Comparison of ENCODE assay signal across 8 cellular contexts in the genomic region with DNA sequence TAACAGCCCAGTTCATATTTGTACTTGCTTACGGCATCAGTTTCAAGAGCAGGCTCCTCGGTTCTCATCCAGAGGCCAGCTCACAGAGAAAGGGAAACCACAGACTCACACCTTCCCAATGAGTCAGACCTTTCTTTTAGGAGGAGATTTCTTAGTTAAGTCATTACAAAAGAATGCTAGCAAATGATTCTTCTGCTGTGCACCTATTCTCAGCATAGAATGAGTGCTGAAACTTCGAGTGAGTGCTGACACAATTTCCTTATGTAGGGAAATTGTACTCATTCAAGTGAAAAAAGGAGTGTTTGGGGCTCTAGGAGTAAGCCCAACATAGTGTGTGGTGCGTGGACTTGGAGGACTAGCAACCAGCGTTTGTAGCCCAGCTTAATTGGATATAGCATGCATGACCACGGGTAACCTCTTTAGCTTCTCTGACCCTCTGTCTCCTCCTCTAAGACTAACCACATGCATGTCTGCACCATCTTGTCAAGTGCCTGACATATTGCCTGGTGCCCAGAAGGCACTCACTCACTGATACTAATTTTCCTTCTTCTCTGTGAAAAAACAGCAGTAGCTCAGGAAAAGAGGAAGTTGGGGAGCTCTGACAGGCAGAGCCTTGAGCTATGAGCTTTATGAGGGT.
A peak's percentile ranks its signal among the peaks of the same experiment; 100 is the strongest.
DNase-seq lines count a peak whose midpoint lies in the region; ATAC-seq, FAIRE-seq and TF ChIP-seq lines count a peak whose summit lies in the region.

No MANE protein-coding gene starts in this region.

- H3K27me3 ChIP-seq in uterus, result no peaks in the 10 kb centered on the region

- POLR2A ChIA-PET in T-cell (lab: Charles Lee), result interaction anchor here in 1 of 2 donors (0.6 kb wide), 1 partner anchor 320 kb away, joined by 3 read pairs; no protein-coding TSS in a partner anchor

- H3K4me3 Mint-ChIP-seq in T-cell (no peak overlapping the region), osteocyte (ENCODE audit: unreplicated experiment) (no peak overlapping the region)

- H3K27ac Mint-ChIP-seq in T-cell (peak overlapping the region; percentile 64 to 71), osteocyte (ENCODE audit: unreplicated experiment) (peak overlapping the region; percentile 63)

- H3K27me3 Mint-ChIP-seq in T-cell, result no peaks in the 10 kb centered on the region
- no peaks in the 10 kb centered on the region for H3K27me3 Mint-ChIP-seq in osteocyte (ENCODE audit: unreplicated experiment)

- H3K27ac ChIP-seq in uterus, result no peak overlapping the region

- intact Hi-C loops in lower leg skin (cut with DNase I; ENCODE audit: low total_unique reads) (no loop called here), uterus (cut with DNase I; ENCODE audit: low total_unique reads) (no loop called here)

- no peaks in the 10 kb centered on the region for H3K36me3 ChIP-seq in uterus

- TF ChIP-seq POLR2A in lower leg skin (IDR thresholded peaks at IDR 0.05) (no peak), uterus (IDR thresholded peaks at IDR 0.05) (no peak)

- peak; percentile 97 for DNase-seq in AG10803 (ENCODE audit: low read depth)
- no peak for DNase-seq in GM19239 (ENCODE audit: insufficient read length, low spot score)
- peak in 13 of 34 experiments; percentile 5 to 30 (median 14) for DNase-seq in T-cell
- peak; percentile 99 for DNase-seq in choroid plexus epithelial cell (ENCODE audit: low read depth)
- DNase-seq in osteocyte (ENCODE audit: extremely low spot score, unreplicated experiment), result no peak
- DNase-seq in lower leg skin (ENCODE audit: low spot score in 2 of 2), result no peak
- DNase-seq in uterus, result no peak

- no peaks in the 10 kb centered on the region for H3K9me3 Mint-ChIP-seq in T-cell
- no peaks in the 10 kb centered on the region for H3K9me3 Mint-ChIP-seq in osteocyte (ENCODE audit: unreplicated experiment)

- H3K36me3 Mint-ChIP-seq in T-cell (no peaks in the 10 kb centered on the region), osteocyte (ENCODE audit: unreplicated experiment) (peaks cover 30% of the 10 kb centered on the region)

- CTCF ChIA-PET in T-cell (lab: Charles Lee), result interaction anchor here (0.6 to 2.4 kb wide), 4 partner anchors 142 to 222 kb away, joined by 3 to 14 read pairs (median 6); no protein-coding TSS in a partner anchor

- ATAC-seq in HG03342 (IDR thresholded peaks at IDR 0.05; ENCODE audit: unreplicated experiment) (peak; percentile 52), T-cell (replicated peaks in 1 of 4) (peak; percentile 79 to 83 (median 80))

- 41 to 59% methylated on average over 6 of the region's 6 CpGs for WGBS in lower leg skin, 2 donors

- no peaks in the 10 kb centered on the region for H3K4me1 ChIP-seq in uterus

- H3K4me3 ChIP-seq in AG10803 (ENCODE audit: low read length), result no peak overlapping the region
- H3K4me3 ChIP-seq in choroid plexus epithelial cell (ENCODE audit: low read depth, low read length), result no peak overlapping the region
- H3K4me3 ChIP-seq in lower leg skin (ENCODE audit: low read depth, poor library complexity, severe bottlenecking), result no peak overlapping the region
- H3K4me3 ChIP-seq in uterus, result no peak overlapping the region

- no peaks in the 10 kb centered on the region for H3K9me3 ChIP-seq in uterus

- FAIRE-seq in GM19239 (lab: Jason Lieb, UNC), result peak; percentile 98

- TF ChIP-seq CTCF in AG10803 (conservative IDR thresholded peaks at IDR 0.05; ENCODE audit: low read length) (no peak), choroid plexus epithelial cell (conservative IDR thresholded peaks at IDR 0.05; ENCODE audit: low read depth, low read length) (no peak), osteocyte (IDR thresholded peaks at IDR 0.05) (no peak), lower leg skin (IDR thresholded peaks at IDR 0.05) (no peak), uterus (IDR thresholded peaks at IDR 0.05) (no peak)

- H3K4me1 Mint-ChIP-seq in T-cell (peaks cover 27 to 47% (median 33%) of the 10 kb centered on the region in 3 donors), osteocyte (ENCODE audit: unreplicated experiment) (peaks cover 49% of the 10 kb centered on the region)

Comparison
In these comparisons a context has a peak if more than half of its experiments do, and no peak if none do; other contexts are left out.
1. DNase-seq: peak in AG10803 (single experiment) and choroid plexus epithelial cell (single experiment); none in GM19239 (single experiment), osteocyte (single experiment), lower leg skin (0 of 2) and uterus (0 of 2).